In the genomic region with DNA sequence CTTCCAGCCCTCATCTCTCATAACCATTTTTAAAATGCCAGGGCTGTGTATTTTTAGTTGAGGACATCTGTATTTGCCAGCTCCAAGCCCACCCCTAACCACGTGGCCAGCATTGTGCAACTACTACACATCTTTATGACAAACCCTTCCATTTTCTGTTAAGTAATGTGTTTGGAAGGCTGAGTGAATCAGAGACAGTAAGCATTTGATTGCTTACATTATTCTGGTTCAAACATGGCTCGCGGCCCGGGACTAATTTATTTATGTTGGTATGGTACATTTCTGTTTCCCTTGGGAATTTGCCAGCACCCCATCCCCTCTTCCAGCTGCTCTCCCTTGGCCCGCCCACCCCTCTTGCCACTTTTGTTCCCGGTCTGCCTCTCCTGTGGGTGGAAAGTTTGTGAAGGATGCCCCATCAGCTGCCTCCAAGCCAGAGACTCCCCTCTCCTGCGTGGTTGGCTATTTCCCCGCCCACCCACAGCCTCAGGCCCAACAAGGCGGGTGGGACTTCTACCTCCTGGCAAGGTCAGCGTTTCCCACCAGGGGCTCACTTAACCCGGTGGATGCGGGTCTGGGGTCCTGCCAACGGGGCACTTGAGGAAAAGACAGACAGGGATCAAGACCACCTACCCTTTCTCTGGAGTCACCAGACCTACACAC, we compare ENCODE assay signal across 8 cellular contexts.
DNase-seq lines count a peak whose midpoint lies in the region; ATAC-seq and TF ChIP-seq lines count a peak whose summit lies in the region.

No MANE protein-coding gene starts in this region.

- H3K36me3 ChIP-seq in Peyer's patch: no peaks in the 10 kb centered on the region

- H3K4me1 ChIP-seq in Peyer's patch: peaks cover 0 to 13% (median 3%) of the 10 kb centered on the region in 4 donors

- TF ChIP-seq CTCF in Peyer's patch (IDR thresholded peaks at IDR 0.05): no peak
- no peak for TF ChIP-seq CTCF in fibroblast of pulmonary artery (IDR thresholded peaks at IDR 0.05; ENCODE audit: low read length, missing control alignments)

- no peak overlapping the region for H3K4me3 ChIP-seq in Peyer's patch
- no peak overlapping the region for H3K4me3 ChIP-seq in fibroblast of pulmonary artery (replicated peaks; ENCODE audit: low read depth, low read length)
- no peak overlapping the region for H3K4me3 ChIP-seq in skeletal muscle cell (ENCODE audit: low read depth, low read length)

- ATAC-seq in GM21390 (IDR thresholded peaks at IDR 0.05; ENCODE audit: unreplicated experiment): no peak

- H3K27ac ChIP-seq in Peyer's patch: peak overlapping the region; percentile 50 to 81 (median 64)

- H3K9me3 ChIP-seq in Peyer's patch: no peaks in the 10 kb centered on the region

- no peaks in the 10 kb centered on the region for H3K27me3 ChIP-seq in Peyer's patch

- no peak for TF ChIP-seq POLR2A in Peyer's patch (IDR thresholded peaks at IDR 0.05)

- peak; percentile 85 for DNase-seq in GM03348 (ENCODE audit: low spot score)
- DNase-seq in Peyer's patch: peak in 1 of 3 donors; percentile 68
- DNase-seq in fibroblast of pulmonary artery (ENCODE audit: low read depth): peak; percentile 71
- DNase-seq in skeletal muscle cell (ENCODE audit: low read depth): peak; percentile 90
- no peak for DNase-seq in HuH-7 (ENCODE audit: low spot score)
- no peak for DNase-seq in NCI-H2196 treated with DMSO at 0.1 percent for 48 hours (lab: John Stamatoyannopoulos, UW; ENCODE audit: unreplicated experiment)
- DNase-seq in HUDEP-2 (lab: John Stamatoyannopoulos, UW; ENCODE audit: unreplicated experiment in 76 of 76): no peak

Comparison
In these comparisons a context has a peak if more than half of its experiments do, and no peak if none do; other contexts are left out.
1. DNase-seq: peak in GM03348 (single experiment), fibroblast of pulmonary artery (single experiment) and skeletal muscle cell (single experiment); none in HuH-7 (single experiment), NCI-H2196 treated with DMSO at 0.1 percent for 48 hours (single experiment) and HUDEP-2 (0 of 76).